ENCODE assay signal across 1 cellular context in genomic region chr17:75270966-75271232, GRCh38.
TF ChIP-seq lines count a peak whose summit lies in the region.

MIF4GD (minus strand) TSS chr17:75271231; CDS start chr17:75270195, 1,036 bp downstream.

TF ChIP-seq in K562, 482 proteins besides CTCF, POLR2A, EP300 and RAD21:
- TF ChIP-seq ZBTB9 (CRISPR knock-in tag; IDR thresholded peaks at IDR 0.05): peak; percentile 57; the same call in 1 of the 2 replicates
- no peak for TF ChIP-seq RAD51 (IDR thresholded peaks at IDR 0.05; ENCODE audit: borderline replicate concordance, low read depth)
- 0 out of 2 replicates have a peak, but pooled peaks have one; percentile 80 for TF ChIP-seq ERF (CRISPR knock-in tag; IDR thresholded peaks at IDR 0.05)
- TF ChIP-seq ILF3 (IDR thresholded peaks at IDR 0.05; ENCODE audit: borderline replicate concordance): no peak
- TF ChIP-seq PHF8 (IDR thresholded peaks at IDR 0.05; ENCODE audit: borderline replicate concordance, low read length): peak; percentile 77; the same call in 1 of the 2 replicates
- TF ChIP-seq POLR2G (IDR thresholded peaks at IDR 0.05; ENCODE audit: low read depth, low read length): peak; percentile 68
- TF ChIP-seq NRF1 (conservative IDR thresholded peaks at IDR 0.05 in 1 of 2, IDR thresholded peaks at IDR 0.05 in 1 of 2): peak in 1 of 2 experiments; percentile 58; a peak in 3 of 4 replicates
- TF ChIP-seq, protein P1, sequence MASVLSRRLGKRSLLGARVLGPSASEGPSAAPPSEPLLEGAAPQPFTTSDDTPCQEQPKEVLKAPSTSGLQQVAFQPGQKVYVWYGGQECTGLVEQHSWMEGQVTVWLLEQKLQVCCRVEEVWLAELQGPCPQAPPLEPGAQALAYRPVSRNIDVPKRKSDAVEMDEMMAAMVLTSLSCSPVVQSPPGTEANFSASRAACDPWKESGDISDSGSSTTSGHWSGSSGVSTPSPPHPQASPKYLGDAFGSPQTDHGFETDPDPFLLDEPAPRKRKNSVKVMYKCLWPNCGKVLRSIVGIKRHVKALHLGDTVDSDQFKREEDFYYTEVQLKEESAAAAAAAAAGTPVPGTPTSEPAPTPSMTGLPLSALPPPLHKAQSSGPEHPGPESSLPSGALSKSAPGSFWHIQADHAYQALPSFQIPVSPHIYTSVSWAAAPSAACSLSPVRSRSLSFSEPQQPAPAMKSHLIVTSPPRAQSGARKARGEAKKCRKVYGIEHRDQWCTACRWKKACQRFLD (CRISPR knock-in tag; IDR thresholded peaks at IDR 0.05): peak; percentile 86; the same call in 1 of the 2 replicates
- TF ChIP-seq SUPT5H (IDR thresholded peaks at IDR 0.05): 0 out of 2 replicates have a peak, but pooled peaks have one; percentile 6
- TF ChIP-seq ZNF140 (CRISPR knock-in tag; IDR thresholded peaks at IDR 0.05): 0 out of 2 replicates have a peak, but pooled peaks have one; percentile 26
- TF ChIP-seq PRPF4 (IDR thresholded peaks at IDR 0.05; ENCODE audit: insufficient read depth, low read depth, low read length, poor library complexity, severe bottlenecking): no peak
- TF ChIP-seq E2F3 (CRISPR knock-in tag; IDR thresholded peaks at IDR 0.05): 0 out of 2 replicates have a peak, but pooled peaks have one; percentile 29
- TF ChIP-seq CAMTA2 (CRISPR knock-in tag; conservative IDR thresholded peaks at IDR 0.05): no peak
- peak; percentile 76; the same call in 1 of the 2 replicates for TF ChIP-seq DMBX1 (CRISPR knock-in tag; IDR thresholded peaks at IDR 0.05; ENCODE audit: borderline replicate concordance)
- TF ChIP-seq ZNF583 (CRISPR knock-in tag; IDR thresholded peaks at IDR 0.05): peak; percentile 50
- peak; percentile 69 for TF ChIP-seq ZNF644 (tag; IDR thresholded peaks at IDR 0.05; ENCODE audit: low read depth)
- TF ChIP-seq ZBTB7A (IDR thresholded peaks at IDR 0.05; ENCODE audit: borderline replicate concordance, control insufficient read depth, low read depth, low read length): 0 out of 2 replicates have a peak, but pooled peaks have one; percentile 68
- TF ChIP-seq VEZF1 (CRISPR knock-in tag; IDR thresholded peaks at IDR 0.05): peak; percentile 75; the same call in 1 of the 2 replicates
- TF ChIP-seq TCF3 (CRISPR knock-in tag; IDR thresholded peaks at IDR 0.05): no peak
- TF ChIP-seq, protein P2, sequence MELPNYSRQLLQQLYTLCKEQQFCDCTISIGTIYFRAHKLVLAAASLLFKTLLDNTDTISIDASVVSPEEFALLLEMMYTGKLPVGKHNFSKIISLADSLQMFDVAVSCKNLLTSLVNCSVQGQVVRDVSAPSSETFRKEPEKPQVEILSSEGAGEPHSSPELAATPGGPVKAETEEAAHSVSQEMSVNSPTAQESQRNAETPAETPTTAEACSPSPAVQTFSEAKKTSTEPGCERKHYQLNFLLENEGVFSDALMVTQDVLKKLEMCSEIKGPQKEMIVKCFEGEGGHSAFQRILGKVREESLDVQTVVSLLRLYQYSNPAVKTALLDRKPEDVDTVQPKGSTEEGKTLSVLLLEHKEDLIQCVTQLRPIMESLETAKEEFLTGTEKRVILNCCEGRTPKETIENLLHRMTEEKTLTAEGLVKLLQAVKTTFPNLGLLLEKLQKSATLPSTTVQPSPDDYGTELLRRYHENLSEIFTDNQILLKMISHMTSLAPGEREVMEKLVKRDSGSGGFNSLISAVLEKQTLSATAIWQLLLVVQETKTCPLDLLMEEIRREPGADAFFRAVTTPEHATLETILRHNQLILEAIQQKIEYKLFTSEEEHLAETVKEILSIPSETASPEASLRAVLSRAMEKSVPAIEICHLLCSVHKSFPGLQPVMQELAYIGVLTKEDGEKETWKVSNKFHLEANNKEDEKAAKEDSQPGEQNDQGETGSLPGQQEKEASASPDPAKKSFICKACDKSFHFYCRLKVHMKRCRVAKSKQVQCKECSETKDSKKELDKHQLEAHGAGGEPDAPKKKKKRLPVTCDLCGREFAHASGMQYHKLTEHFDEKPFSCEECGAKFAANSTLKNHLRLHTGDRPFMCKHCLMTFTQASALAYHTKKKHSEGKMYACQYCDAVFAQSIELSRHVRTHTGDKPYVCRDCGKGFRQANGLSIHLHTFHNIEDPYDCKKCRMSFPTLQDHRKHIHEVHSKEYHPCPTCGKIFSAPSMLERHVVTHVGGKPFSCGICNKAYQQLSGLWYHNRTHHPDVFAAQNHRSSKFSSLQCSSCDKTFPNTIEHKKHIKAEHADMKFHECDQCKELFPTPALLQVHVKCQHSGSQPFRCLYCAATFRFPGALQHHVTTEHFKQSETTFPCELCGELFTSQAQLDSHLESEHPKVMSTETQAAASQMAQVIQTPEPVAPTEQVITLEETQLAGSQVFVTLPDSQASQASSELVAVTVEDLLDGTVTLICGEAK (IDR thresholded peaks at IDR 0.05): no peak
- TF ChIP-seq, protein P2 (CRISPR knock-in tag; IDR thresholded peaks at IDR 0.05): 0 out of 2 replicates have a peak, but pooled peaks have one; percentile 5
- peak; percentile 66; the same call in 1 of the 2 replicates for TF ChIP-seq ZFX (CRISPR knock-in tag; IDR thresholded peaks at IDR 0.05)
- TF ChIP-seq RBFOX2 (IDR thresholded peaks at IDR 0.05; ENCODE audit: low read depth, low read length): peak; percentile 61; the same call in 1 of the 2 replicates
- peak; percentile 83; the same call in 1 of the 2 replicates for TF ChIP-seq NR2F6 (CRISPR knock-in tag; IDR thresholded peaks at IDR 0.05)
